In the genomic region with DNA sequence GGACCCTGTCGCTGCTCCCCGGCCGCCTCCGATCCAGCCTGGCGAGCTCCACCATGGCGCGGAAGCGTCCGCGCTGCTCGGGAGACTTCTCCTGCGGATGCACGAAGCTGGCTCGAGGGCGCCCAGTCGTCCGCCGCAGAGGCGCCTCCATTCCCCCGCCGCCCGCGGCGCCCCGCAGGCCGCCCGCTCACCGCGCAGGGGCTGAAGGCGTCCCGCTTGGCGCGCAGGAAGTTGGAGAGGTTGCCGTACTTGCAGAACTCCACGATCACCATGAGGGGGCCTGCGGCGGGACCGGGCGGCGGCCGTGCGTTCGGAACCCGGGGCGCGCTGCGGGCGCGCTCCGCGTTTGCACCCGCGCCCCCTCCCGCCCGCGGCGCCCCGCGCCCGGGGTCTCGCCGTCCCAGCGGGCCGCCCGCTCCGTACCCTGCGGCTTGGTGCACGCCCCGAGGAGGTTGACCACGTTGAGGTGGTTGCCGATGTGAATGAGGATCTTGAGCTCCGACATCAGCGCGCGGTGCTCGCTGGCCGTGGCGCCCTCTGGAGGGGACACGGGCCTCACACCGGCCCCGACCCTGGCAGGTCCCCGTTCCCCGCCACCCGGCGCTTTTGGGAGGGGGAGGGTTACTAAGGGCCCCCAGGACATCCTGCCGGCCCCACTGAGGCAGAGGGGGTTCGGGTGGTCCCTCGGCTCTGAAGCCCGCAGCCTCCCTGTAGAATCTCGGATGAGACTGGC, we compare ENCODE assay signal across 8 cellular contexts. TPM values are rescaled to one million over a fixed set of nuclear protein-coding genes. Genes with fewer than 3 reads are reported as not detected.
DNase-seq lines count a peak whose midpoint lies in the region; ATAC-seq and TF ChIP-seq lines count a peak whose summit lies in the region.

No MANE protein-coding gene starts in this region.

- POLR2A ChIA-PET in RWPE1 (lab: Yijun Ruan, JAX; ENCODE audit: low non-redundant PET), result no interaction called here
- POLR2A ChIA-PET in naive thymus-derived CD8-positive, alpha-beta T cell (lab: Charles Lee), result interaction anchor here (0.6 to 1.3 kb wide), 2 partner anchors 31 to 35 kb away, joined by 3 to 9 read pairs; partner anchors contain the start of gene FLT4

- H3K4me3 ChIP-seq in mammary epithelial cell (replicated peaks in 1 of 3; ENCODE audit: insufficient read depth in 1 of 3, low read depth in 2 of 3, low read length in 3 of 3) (peak overlapping the region in 1 of 3 experiments; percentile 32), MM.1S (ENCODE audit: low read length) (no peak overlapping the region), Karpas-422 (ENCODE audit: low read length) (no peak overlapping the region)

- H3K27ac ChIP-seq in RWPE1, result no peak overlapping the region
- H3K27ac ChIP-seq in mammary epithelial cell (ENCODE audit: insufficient read depth, low read depth, low read length), result no peak overlapping the region
- H3K27ac ChIP-seq in MM.1S (ENCODE audit: low read length), result no peak overlapping the region
- H3K27ac ChIP-seq in Karpas-422 (ENCODE audit: low read length), result no peak overlapping the region

- DNase-seq in GM10266 (ENCODE audit: extremely low spot score) (peak; percentile 75), RWPE1 (ENCODE audit: low spot score) (no peak), mammary epithelial cell (peak; percentile 28), MM.1S (no peak), NCI-H1930 (lab: John Stamatoyannopoulos, UW) (no peak), Karpas-422 (no peak)
- peak in 8 of 10 donors; percentile 12 to 42 (median 36) for DNase-seq in naive thymus-derived CD8-positive, alpha-beta T cell

- WGBS in mammary epithelial cell (ENCODE audit: low coverage, missing lambda C conversion rate), result 11% methylated on average over 20 of the region's 90 CpGs

- intact Hi-C loops in mammary epithelial cell (cut with micrococcal nuclease), result no loop called here

- H3K27ac Mint-ChIP-seq in naive thymus-derived CD8-positive, alpha-beta T cell, result peak overlapping the region in 1 of 10 donors; percentile 56

- CTCF ChIA-PET in RWPE1 (lab: Yijun Ruan, JAX) (interaction anchor here (0.5 to 1.5 kb wide), 12 partner anchors 9 to 583 kb away, joined by 3 to 8 read pairs (median 4); no protein-coding TSS in a partner anchor), mammary epithelial cell (lab: Charles Lee; ENCODE audit: low non-redundant PET) (interaction anchor here (0.5 kb wide), 1 partner anchor 411 kb away, joined by 3 read pairs; no protein-coding TSS in a partner anchor)

- H3K9me3 Mint-ChIP-seq in naive thymus-derived CD8-positive, alpha-beta T cell, result no peaks in the 10 kb centered on the region

- dilution Hi-C loops in mammary epithelial cell (cut with HindIII; ENCODE audit: low sequenced_read_pairs), result no loop called here

- TF ChIP-seq CTCF in GM10266 (IDR thresholded peaks at IDR 0.05; ENCODE audit: control insufficient read depth, insufficient read depth, low read depth, missing control alignments), result peak; percentile 17
- TF ChIP-seq CTCF in RWPE1 (conservative IDR thresholded peaks at IDR 0.05; ENCODE audit: low read depth), result 0 out of 2 replicates have a peak, but pooled peaks have one; percentile 13
- no peak for TF ChIP-seq CTCF in mammary epithelial cell (conservative IDR thresholded peaks at IDR 0.05 in 1 of 2, IDR thresholded peaks at IDR 0.05 in 1 of 2; ENCODE audit: extremely low read depth in 1 of 2, insufficient read depth in 1 of 2, low read depth in 1 of 2, low read length in 2 of 2)
- TF ChIP-seq CTCF in MM.1S (IDR thresholded peaks at IDR 0.05; ENCODE audit: low read length), result no peak

- in situ Hi-C loops in mammary epithelial cell (cut with MboI; ENCODE audit: low sequenced_read_pairs in 2 of 2), result no loop called here

- no peaks in the 10 kb centered on the region for H3K9me2 ChIP-seq in MM.1S (replicated peaks; ENCODE audit: insufficient read depth, low read length)
- H3K9me2 ChIP-seq in Karpas-422 (replicated peaks; ENCODE audit: insufficient read depth, low read length), result no peaks in the 10 kb centered on the region

- H3K4me1 ChIP-seq in mammary epithelial cell (ENCODE audit: insufficient read depth, low read length) (peaks cover 5% of the 10 kb centered on the region), MM.1S (ENCODE audit: low read length) (no peaks in the 10 kb centered on the region), Karpas-422 (ENCODE audit: low read length) (no peaks in the 10 kb centered on the region)

- peaks cover 4% of the 10 kb centered on the region for H3K27me3 ChIP-seq in mammary epithelial cell (ENCODE audit: insufficient read depth, low read length)
- peaks cover 35% of the 10 kb centered on the region for H3K27me3 ChIP-seq in MM.1S (replicated peaks; ENCODE audit: insufficient read depth, low read length)
- H3K27me3 ChIP-seq in Karpas-422 (ENCODE audit: low read length), result no peaks in the 10 kb centered on the region

- no TSS peak for BruUV-seq in mammary epithelial cell (replicated peaks; lab: Mats Ljungman, UMichigan)

- ATAC-seq in naive thymus-derived CD8-positive, alpha-beta T cell, result peak; percentile 84 to 89
- ATAC-seq in HG02981 (IDR thresholded peaks at IDR 0.05; ENCODE audit: unreplicated experiment), result no peak

- H3K79me2 ChIP-seq in mammary epithelial cell (ENCODE audit: insufficient read depth, low read length) (no peaks in the 10 kb centered on the region), MM.1S (ENCODE audit: low read length) (no peaks in the 10 kb centered on the region), Karpas-422 (ENCODE audit: low read length) (no peaks in the 10 kb centered on the region)

- H3K9ac ChIP-seq in mammary epithelial cell (ENCODE audit: insufficient read depth, low read length) (no peak overlapping the region), MM.1S (ENCODE audit: low read length) (no peak overlapping the region), Karpas-422 (ENCODE audit: low read length) (no peak overlapping the region)

- H3K4me2 ChIP-seq in mammary epithelial cell (ENCODE audit: insufficient read depth, low read depth, low read length) (peak overlapping the region; percentile 64), MM.1S (ENCODE audit: low read depth, low read length) (no peak overlapping the region), Karpas-422 (ENCODE audit: low read depth, low read length, poor library complexity, severe bottlenecking) (no peak overlapping the region)

- H3K4me1 Mint-ChIP-seq in naive thymus-derived CD8-positive, alpha-beta T cell, result peaks cover 14 to 19% (median 17%) of the 10 kb centered on the region in 4 donors

- H4K20me1 ChIP-seq in mammary epithelial cell (ENCODE audit: insufficient read depth, low read length) (no peaks in the 10 kb centered on the region), MM.1S (ENCODE audit: insufficient read depth, low read length) (no peaks in the 10 kb centered on the region), Karpas-422 (ENCODE audit: insufficient read depth, low read depth, low read length) (no peaks in the 10 kb centered on the region)

- H3K36me3 ChIP-seq in mammary epithelial cell (ENCODE audit: insufficient read depth, low read length) (no peaks in the 10 kb centered on the region), MM.1S (replicated peaks; ENCODE audit: insufficient read depth, low read length) (no peaks in the 10 kb centered on the region), Karpas-422 (ENCODE audit: insufficient read depth, low read length) (no peaks in the 10 kb centered on the region)

- H2AFZ ChIP-seq in mammary epithelial cell (ENCODE audit: low read depth, low read length) (peak overlapping the region; percentile 56), MM.1S (ENCODE audit: low read length) (no peak overlapping the region), Karpas-422 (ENCODE audit: low read length) (no peak overlapping the region)

- H3K36me3 Mint-ChIP-seq in naive thymus-derived CD8-positive, alpha-beta T cell, result no peaks in the 10 kb centered on the region

- peak overlapping the region in 6 of 10 donors; percentile 19 to 57 (median 42) for H3K4me3 Mint-ChIP-seq in naive thymus-derived CD8-positive, alpha-beta T cell

- H3K9me3 ChIP-seq in mammary epithelial cell (replicated peaks; ENCODE audit: insufficient read depth, low read length), result no peaks in the 10 kb centered on the region
- H3K9me3 ChIP-seq in MM.1S (replicated peaks; ENCODE audit: insufficient read depth, low read length), result no peaks in the 10 kb centered on the region
- no peaks in the 10 kb centered on the region for H3K9me3 ChIP-seq in Karpas-422 (ENCODE audit: low read length)

- H3K27me3 Mint-ChIP-seq in naive thymus-derived CD8-positive, alpha-beta T cell, result peaks cover 0 to 3% (median 0%) of the 10 kb centered on the region in 5 donors

- no peaks in the 10 kb centered on the region for H3F3A ChIP-seq in MM.1S (ENCODE audit: insufficient read depth, low read length)

RNA-seq across cellular contexts. Expression of gene SCGB3A1, which starts 27.7 kb away (rescaled TPM):
- total RNA-seq in mammary epithelial cell, result not detected
- not detected for polyA plus RNA-seq in mammary epithelial cell
- polyA minus RNA-seq in mammary epithelial cell, result not detected
- 10 to 100 TPM; 40.1 to 42.7 TPM for total RNA-seq in naive thymus-derived CD8-positive, alpha-beta T cell
- polyA plus RNA-seq in naive thymus-derived CD8-positive, alpha-beta T cell, result not detected
- not detected in 2 replicates for total RNA-seq in Karpas-422 (2014; rRNA removed; shearing (Covaris generic); ENCODE audit: low replicate concordance)

RNA-seq across cellular contexts. Expression of gene FLT4, which starts 30.4 kb away (rescaled TPM):
- not detected for total RNA-seq in mammary epithelial cell
- polyA plus RNA-seq in mammary epithelial cell, result 0.07 TPM
- polyA minus RNA-seq in mammary epithelial cell, result not detected
- total RNA-seq in naive thymus-derived CD8-positive, alpha-beta T cell, result 10 to 100 TPM; 40.6 to 44.5 TPM
- 1 to 10 TPM in 2 of 3 donors, under 1 TPM in 1; 0.93 to 2.8 (median 1.1) TPM for polyA plus RNA-seq in naive thymus-derived CD8-positive, alpha-beta T cell
- not detected in 2 replicates for total RNA-seq in Karpas-422 (2014; rRNA removed; shearing (Covaris generic); ENCODE audit: low replicate concordance)

Comparison
In these comparisons a context has a peak if more than half of its experiments do, and no peak if none do; other contexts are left out.
1. DNase-seq: peak in GM10266 (single experiment), mammary epithelial cell (single experiment) and naive thymus-derived CD8-positive, alpha-beta T cell (8 of 10); none in RWPE1 (single experiment), MM.1S (single experiment), NCI-H1930 (0 of 2) and Karpas-422 (single experiment).
2. CTCF ChIP-seq: peak in GM10266 (single experiment) and RWPE1 (single experiment); none in mammary epithelial cell (0 of 2) and MM.1S (single experiment).
3. RNA of gene SCGB3A1, which starts 27.7 kb away (total RNA-seq): 40.1 to 42.7 TPM in naive thymus-derived CD8-positive, alpha-beta T cell; not detected in mammary epithelial cell and not detected in Karpas-422; every median in the first group is over 10 times any median in the second.
4. RNA of gene FLT4, which starts 30.4 kb away (total RNA-seq): 40.6 to 44.5 TPM in naive thymus-derived CD8-positive, alpha-beta T cell; not detected in mammary epithelial cell and not detected in Karpas-422; every median in the first group is over 10 times any median in the second.